18 cellular contexts compared by ENCODE assay signal in genomic region chr1:186900539-186901237, GRCh38.
DNase-seq lines count a peak whose midpoint lies in the region; ATAC-seq and TF ChIP-seq lines count a peak whose summit lies in the region.
"Had no signal": no experiment of that assay in that cellular context is flagged by ENCODE, and none has a peak within 500 bp of the region (broad histone marks: within the 10 kb centered on the region; RNA-seq: fewer than 3 reads in every experiment).

No MANE protein-coding gene starts in this region.

- no peak overlapping the region for H3K4me3 Mint-ChIP-seq in activated CD4-positive, alpha-beta T cell treated with anti-CD3 and anti-CD28 coated beads, Interleukin-2, amount 10 ng/mL, durations not matched to agents 24 days and 14 days
- H3K4me3 Mint-ChIP-seq in activated T-helper 2 cell treated with anti-CD3 and anti-CD28 coated beads, Interferon-gamma antibody, Interleukin-2, Interleukin-4, amounts not matched to agents 10 μg/mL and 5 μg/mL and 100 μg/mL, durations not matched to agents 14 hours and 24 hours and 36 hours (ENCODE audit: low read depth) = peak overlapping the region; percentile 3
- H3K4me3 Mint-ChIP-seq in endothelial cell (ENCODE audit: unreplicated experiment) = no peak overlapping the region
- H3K4me3 Mint-ChIP-seq: CD8-positive, alpha-beta memory T cell; GM23338 had no signal

- H3K4me1 ChIP-seq in heart right ventricle = peaks cover 0 to 26% (median 6%) of the 10 kb centered on the region in 9 donors
- H3K4me1 ChIP-seq in parathyroid adenoma = peaks cover 5% of the 10 kb centered on the region
- H3K4me1 ChIP-seq: BLaER1 had no signal

- no peak overlapping the region for H2AFZ ChIP-seq in parathyroid adenoma
- H2AFZ ChIP-seq: GM23338 had no signal

- TF ChIP-seq CTCF in heart right ventricle (IDR thresholded peaks at IDR 0.05) = no peak
- no peak for TF ChIP-seq CTCF in parathyroid adenoma (IDR thresholded peaks at IDR 0.05)
- TF ChIP-seq CTCF in lower leg skin (IDR thresholded peaks at IDR 0.05) = no peak
- TF ChIP-seq CTCF in endothelial cell (IDR thresholded peaks at IDR 0.05; ENCODE audit: unreplicated experiment) = no peak

- peak overlapping the region; percentile 42 for H3K4me2 ChIP-seq in parathyroid adenoma (ENCODE audit: low read length)
- H3K4me2 ChIP-seq: BLaER1, GM23338 had no signal

- no peak for TF ChIP-seq POLR2A in lower leg skin (IDR thresholded peaks at IDR 0.05)

- H3K79me2 ChIP-seq in parathyroid adenoma = peaks cover 4% of the 10 kb centered on the region

- no peak overlapping the region for H3K27ac Mint-ChIP-seq in activated CD4-positive, alpha-beta T cell treated with anti-CD3 and anti-CD28 coated beads, Interleukin-2, amount 10 ng/mL, durations not matched to agents 24 days and 14 days
- peak overlapping the region; percentile 85 for H3K27ac Mint-ChIP-seq in activated T-helper 2 cell treated with anti-CD3 and anti-CD28 coated beads, Interferon-gamma antibody, Interleukin-2, Interleukin-4, amounts not matched to agents 10 μg/mL and 5 μg/mL and 100 μg/mL, durations not matched to agents 14 hours and 24 hours and 36 hours
- no peak overlapping the region for H3K27ac Mint-ChIP-seq in endothelial cell (ENCODE audit: unreplicated experiment)
- H3K27ac Mint-ChIP-seq: CD8-positive, alpha-beta memory T cell; GM23338 had no signal

- H3K27ac ChIP-seq in heart right ventricle = peak overlapping the region in 7 of 10 donors; percentile 8 to 51 (median 32)
- peak overlapping the region; percentile 62 for H3K27ac ChIP-seq in parathyroid adenoma
- H3K27ac ChIP-seq: BLaER1 had no signal

- H3K27me3 ChIP-seq in heart right ventricle (no peaks in the 10 kb centered on the region), parathyroid adenoma (ENCODE audit: control insufficient read depth, insufficient read depth, low read length) (no peaks in the 10 kb centered on the region)
- H3K27me3 ChIP-seq: BLaER1 had no signal

- 64 to 67% methylated on average over 5 of the region's 5 CpGs for WGBS in heart right ventricle, 2 donors
- WGBS in lower leg skin, 2 donors = 72 to 73% methylated on average over 5 of the region's 5 CpGs

- H3K9ac ChIP-seq in parathyroid adenoma = no peak overlapping the region
- H3K9ac ChIP-seq: BLaER1 had no signal

- intact Hi-C loops in activated CD4-positive, alpha-beta T cell treated with anti-CD3 and anti-CD28 coated beads, Interleukin-2, amount 10 ng/mL, durations not matched to agents 24 days and 14 days (cut with micrococcal nuclease) = no loop called here
- intact Hi-C loops in activated T-helper 2 cell treated with anti-CD3 and anti-CD28 coated beads, Interferon-gamma antibody, Interleukin-2, Interleukin-4, amounts not matched to agents 10 μg/mL and 5 μg/mL and 100 μg/mL, durations not matched to agents 14 hours and 24 hours and 36 hours (cut with micrococcal nuclease) = loop anchor here (1.0 to 5.0 kb wide), 4 partner anchors 87 to 283 kb away; partner anchors contain the start of gene PTGS2
- intact Hi-C loops in heart right ventricle (cut with DNase I) = no loop called here
- intact Hi-C loops in lower leg skin (cut with DNase I; ENCODE audit: low total_unique reads) = no loop called here

- H3K9me3 ChIP-seq in heart right ventricle (no peaks in the 10 kb centered on the region), parathyroid adenoma (ENCODE audit: control insufficient read depth, low read length) (no peaks in the 10 kb centered on the region)
- H3K9me3 ChIP-seq: BLaER1 had no signal

- H3K4me3 ChIP-seq in heart right ventricle = no peak overlapping the region
- H3K4me3 ChIP-seq in parathyroid adenoma (ENCODE audit: low read depth, low read length) = peak overlapping the region; percentile 29
- H3K4me3 ChIP-seq in lower leg skin (ENCODE audit: low read depth, poor library complexity, severe bottlenecking) = no peak overlapping the region
- H3K4me3 ChIP-seq: BLaER1, GM23338, K562 had no signal

- no peaks in the 10 kb centered on the region for H3K36me3 Mint-ChIP-seq in activated CD4-positive, alpha-beta T cell treated with anti-CD3 and anti-CD28 coated beads, Interleukin-2, amount 10 ng/mL, durations not matched to agents 24 days and 14 days (ENCODE audit: low read depth)
- H3K36me3 Mint-ChIP-seq in activated T-helper 2 cell treated with anti-CD3 and anti-CD28 coated beads, Interferon-gamma antibody, Interleukin-2, Interleukin-4, amounts not matched to agents 10 μg/mL and 5 μg/mL and 100 μg/mL, durations not matched to agents 14 hours and 24 hours and 36 hours (ENCODE audit: low read depth) = peaks cover 50% of the 10 kb centered on the region
- H3K36me3 Mint-ChIP-seq in endothelial cell (ENCODE audit: low read depth, unreplicated experiment) = no peaks in the 10 kb centered on the region
- H3K36me3 Mint-ChIP-seq: CD8-positive, alpha-beta memory T cell had no signal

- no peaks in the 10 kb centered on the region for H3K36me3 ChIP-seq in heart right ventricle
- no peaks in the 10 kb centered on the region for H3K36me3 ChIP-seq in parathyroid adenoma (ENCODE audit: control insufficient read depth, insufficient read depth, low read length)
- H3K36me3 ChIP-seq: BLaER1 had no signal

- H3K4me1 Mint-ChIP-seq in activated CD4-positive, alpha-beta T cell treated with anti-CD3 and anti-CD28 coated beads, Interleukin-2, amount 10 ng/mL, durations not matched to agents 24 days and 14 days = no peaks in the 10 kb centered on the region
- H3K4me1 Mint-ChIP-seq in activated T-helper 2 cell treated with anti-CD3 and anti-CD28 coated beads, Interferon-gamma antibody, Interleukin-2, Interleukin-4, amounts not matched to agents 10 μg/mL and 5 μg/mL and 100 μg/mL, durations not matched to agents 14 hours and 24 hours and 36 hours (ENCODE audit: low read depth) = peaks cover 52% of the 10 kb centered on the region
- peaks cover 10% of the 10 kb centered on the region for H3K4me1 Mint-ChIP-seq in endothelial cell (ENCODE audit: unreplicated experiment)
- H3K4me1 Mint-ChIP-seq: CD8-positive, alpha-beta memory T cell had no signal

- H3K9me3 Mint-ChIP-seq in activated CD4-positive, alpha-beta T cell treated with anti-CD3 and anti-CD28 coated beads, Interleukin-2, amount 10 ng/mL, durations not matched to agents 24 days and 14 days = no peaks in the 10 kb centered on the region
- peaks cover 10% of the 10 kb centered on the region for H3K9me3 Mint-ChIP-seq in activated T-helper 2 cell treated with anti-CD3 and anti-CD28 coated beads, Interferon-gamma antibody, Interleukin-2, Interleukin-4, amounts not matched to agents 10 μg/mL and 5 μg/mL and 100 μg/mL, durations not matched to agents 14 hours and 24 hours and 36 hours
- no peaks in the 10 kb centered on the region for H3K9me3 Mint-ChIP-seq in endothelial cell (ENCODE audit: unreplicated experiment)
- H3K9me3 Mint-ChIP-seq: GM23338 had no signal

- no peaks in the 10 kb centered on the region for H3K27me3 Mint-ChIP-seq in activated CD4-positive, alpha-beta T cell treated with anti-CD3 and anti-CD28 coated beads, Interleukin-2, amount 10 ng/mL, durations not matched to agents 24 days and 14 days
- no peaks in the 10 kb centered on the region for H3K27me3 Mint-ChIP-seq in activated T-helper 2 cell treated with anti-CD3 and anti-CD28 coated beads, Interferon-gamma antibody, Interleukin-2, Interleukin-4, amounts not matched to agents 10 μg/mL and 5 μg/mL and 100 μg/mL, durations not matched to agents 14 hours and 24 hours and 36 hours (ENCODE audit: low read depth)
- H3K27me3 Mint-ChIP-seq in endothelial cell (ENCODE audit: unreplicated experiment) = no peaks in the 10 kb centered on the region
- H3K27me3 Mint-ChIP-seq: CD8-positive, alpha-beta memory T cell had no signal

- DNase-seq in activated CD4-positive, alpha-beta T cell treated with anti-CD3 and anti-CD28 coated beads, Interleukin-2, amount 10 ng/mL, durations not matched to agents 24 days and 14 days = peak; percentile 4
- no peak for DNase-seq in activated CD4-positive, alpha-beta T cell treated with anti-CD3 and anti-CD28 coated beads, Interleukin-2, amount 50 U/mL, for 1 hour
- DNase-seq in activated T-helper 2 cell treated with anti-CD3 and anti-CD28 coated beads, Interferon-gamma antibody, Interleukin-2, Interleukin-4, amounts not matched to agents 10 μg/mL and 5 μg/mL and 100 μg/mL, durations not matched to agents 14 hours and 24 hours and 36 hours (ENCODE audit: low spot score) = no peak
- DNase-seq in heart right ventricle = no peak
- DNase-seq in lower leg skin (ENCODE audit: low spot score in 2 of 2) = no peak
- no peak for DNase-seq in A172 (ENCODE audit: low spot score)
- no peak for DNase-seq in endothelial cell (ENCODE audit: low spot score)
- DNase-seq: 8988T; CD8-positive, alpha-beta memory T cell; DND-41; NCI-H187; NCI-H345; NCI-H526 treated with DMSO at 0.1 percent for 48 hours had no signal

- peak in 3 of 8 donors; percentile 44 to 53 (median 46) for ATAC-seq in heart right ventricle
- ATAC-seq: GM23338, HCT116, K562 had no signal
